Comparison of ENCODE assay signal across 9 cellular contexts in the genomic region with DNA sequence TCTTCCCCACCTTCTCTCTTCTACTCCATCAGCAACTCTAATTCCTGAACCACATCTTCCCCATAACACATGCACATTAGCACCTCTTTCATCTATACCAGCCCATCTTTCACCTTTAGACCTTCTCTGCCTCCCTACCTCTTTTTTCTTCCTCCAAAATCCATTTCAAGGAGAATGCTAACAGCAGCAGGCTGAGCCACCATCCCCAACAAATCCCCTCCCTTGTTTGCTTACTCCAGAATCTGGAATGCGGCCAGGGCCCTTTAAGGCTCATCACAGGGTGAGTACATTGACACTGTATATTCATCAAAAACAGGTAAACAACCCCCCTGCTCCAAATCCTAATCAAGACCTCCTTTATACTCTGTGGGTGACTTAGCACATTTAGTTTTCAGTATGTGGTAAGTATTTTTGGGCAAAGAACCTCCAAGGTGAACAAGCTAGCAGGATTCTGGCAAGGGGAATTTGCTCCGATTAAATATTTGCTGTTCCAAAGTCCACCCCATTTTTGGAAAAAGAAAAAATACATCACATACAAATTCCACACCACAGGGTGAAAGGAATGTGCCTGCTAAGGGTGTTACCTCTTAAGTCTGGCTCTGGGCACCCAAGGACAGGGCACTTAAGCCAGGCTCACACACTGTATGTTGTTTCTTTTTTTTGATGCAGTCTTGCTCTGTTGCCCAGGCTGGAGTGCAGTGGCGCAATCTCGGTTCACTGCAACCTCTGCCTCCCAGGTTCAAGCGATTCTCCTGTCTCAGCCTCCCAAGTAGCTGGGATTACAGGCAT.
DNase-seq lines count a peak whose midpoint lies in the region; ATAC-seq and TF ChIP-seq lines count a peak whose summit lies in the region.
"Had no signal": no experiment of that assay in that cellular context is flagged by ENCODE, and none has a peak within 500 bp of the region (broad histone marks: within the 10 kb centered on the region; RNA-seq: fewer than 3 reads in every experiment).

No MANE protein-coding gene starts in this region.

- H3K27ac ChIP-seq in psoas muscle, result no peak overlapping the region

- H3K27me3 Mint-ChIP-seq in brain, result peaks cover 4% of the 10 kb centered on the region
- H3K27me3 Mint-ChIP-seq in progenitor cell of endocrine pancreas, result no peaks in the 10 kb centered on the region

- peak in 2 of 3 experiments; percentile 33 to 69 for DNase-seq in NCI-H1417 (lab: John Stamatoyannopoulos, UW)
- DNase-seq in NCI-H1417 treated with DMSO at 0.1 percent for 48 hours (lab: John Stamatoyannopoulos, UW), result no peak
- DNase-seq in NCI-H2029 treated with DMSO at 0.1 percent for 48 hours (lab: John Stamatoyannopoulos, UW), result peak; percentile 82
- no peak for DNase-seq in progenitor cell of endocrine pancreas (ENCODE audit: low spot score, unreplicated experiment)
- no peak for DNase-seq in psoas muscle
- no peak for DNase-seq in GM20000 (ENCODE audit: low spot score)
- no peak for DNase-seq in NOMO-1 (lab: John Stamatoyannopoulos, UW; ENCODE audit: unreplicated experiment in 2 of 2)
- DNase-seq: caudate nucleus had no signal

- WGBS in psoas muscle, 3 donors, result 87 to 88% (median 88%) methylated on average over 5 of the region's 5 CpGs

- no peak for TF ChIP-seq CTCF in brain (conservative IDR thresholded peaks at IDR 0.05)
- no peak for TF ChIP-seq CTCF in progenitor cell of endocrine pancreas (IDR thresholded peaks at IDR 0.05; ENCODE audit: unreplicated experiment)
- TF ChIP-seq CTCF in psoas muscle (IDR thresholded peaks at IDR 0.05), result no peak
- no peak for TF ChIP-seq CTCF in GM20000 (IDR thresholded peaks at IDR 0.05; ENCODE audit: extremely low read depth, missing control alignments)

- H3K4me3 Mint-ChIP-seq in brain (no peak overlapping the region), progenitor cell of endocrine pancreas (ENCODE audit: low read depth) (peak overlapping the region; percentile 35)

- no peaks in the 10 kb centered on the region for H3K27me3 ChIP-seq in psoas muscle (ENCODE audit: insufficient read depth in 3 of 3, low read length in 2 of 3)

- peaks cover 10% of the 10 kb centered on the region for H3K4me1 ChIP-seq in psoas muscle

- H3K9me3 Mint-ChIP-seq in brain (peaks cover 0 to 2% (median 0%) of the 10 kb centered on the region in 5 experiments), progenitor cell of endocrine pancreas (ENCODE audit: low read depth) (no peaks in the 10 kb centered on the region)

- H3K9me3 ChIP-seq in psoas muscle, result no peaks in the 10 kb centered on the region

- H3K27ac Mint-ChIP-seq in brain (peak overlapping the region in 3 of 5 experiments; percentile 17 to 48 (median 24)), progenitor cell of endocrine pancreas (peak overlapping the region; percentile 95)

- no peaks in the 10 kb centered on the region for H3K36me3 ChIP-seq in psoas muscle (ENCODE audit: insufficient read depth in 1 of 2, low read depth in 1 of 2)

- ATAC-seq in psoas muscle, result no peak

- no peaks in the 10 kb centered on the region for H3K36me3 Mint-ChIP-seq in brain
- H3K36me3 Mint-ChIP-seq in progenitor cell of endocrine pancreas (ENCODE audit: insufficient read depth), result peaks cover 22% of the 10 kb centered on the region

- H3K4me3 ChIP-seq in psoas muscle, result no peak overlapping the region

- intact Hi-C loops in psoas muscle (cut with DNase I), result no loop called here

- H3K4me1 Mint-ChIP-seq in brain, result peaks cover 78% of the 10 kb centered on the region
- peaks cover 79% of the 10 kb centered on the region for H3K4me1 Mint-ChIP-seq in progenitor cell of endocrine pancreas (ENCODE audit: low read depth)

Comparison
In these comparisons a context has a peak if more than half of its experiments do, and no peak if none do; other contexts are left out.
1. DNase-seq: peak in NCI-H1417 (2 of 3) and NCI-H2029 treated with DMSO at 0.1 percent for 48 hours (single experiment); none in NCI-H1417 treated with DMSO at 0.1 percent for 48 hours (single experiment), progenitor cell of endocrine pancreas (single experiment), psoas muscle (0 of 2), GM20000 (single experiment) and NOMO-1 (0 of 2).